ENCODE assay signal across 8 cellular contexts in the genomic region with DNA sequence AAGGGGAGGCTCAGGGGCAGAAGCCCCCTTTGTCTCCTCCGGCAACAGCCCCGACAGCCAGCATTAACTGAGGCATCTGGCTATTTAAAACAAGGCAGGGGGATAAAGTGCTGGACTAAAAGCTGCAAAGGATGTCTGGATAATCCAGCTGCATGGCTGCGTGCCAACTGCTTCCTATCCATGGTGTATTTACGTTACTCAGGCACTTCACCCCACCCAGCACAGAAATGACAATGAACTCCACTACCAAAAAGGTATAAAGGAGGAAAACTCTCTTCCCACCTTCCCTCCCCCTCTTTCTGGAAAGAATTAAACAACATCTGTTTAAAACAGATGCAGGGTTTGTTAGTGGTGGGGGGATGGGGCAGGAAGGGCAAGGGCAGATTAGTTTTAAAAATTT.
A peak's percentile ranks its signal among the peaks of the same experiment; 100 is the strongest.
DNase-seq lines count a peak whose midpoint lies in the region; ATAC-seq and TF ChIP-seq lines count a peak whose summit lies in the region.

No MANE protein-coding gene starts in this region.

- H3K4me3 ChIP-seq in SK-N-SH (ENCODE audit: low read depth in 2 of 2, low read length in 1 of 2) (no peak overlapping the region), vagina (no peak overlapping the region)

- ATAC-seq in Right ventricle myocardium inferior (no peak), left cardiac atrium (peak in 1 of 2 donors; percentile 16), HG03025 (IDR thresholded peaks at IDR 0.05; ENCODE audit: low FRiP score, unreplicated experiment) (no peak), GM21723 (IDR thresholded peaks at IDR 0.05; ENCODE audit: unreplicated experiment) (no peak)

- POLR2A ChIA-PET in SK-N-SH (lab: Yijun Ruan, JAX) = interaction anchor here (0.6 to 1.1 kb wide), 3 partner anchors 18 to 86 kb away, joined by 3 to 4 read pairs (median 4); partner anchors contain the start of gene SPRED2

- 36% methylated on average over 4 of the region's 4 CpGs for WGBS in SK-N-SH (ENCODE audit: low lambda C conversion rate)

- H3K36me3 ChIP-seq in SK-N-SH (replicated peaks in 1 of 2; ENCODE audit: control insufficient read depth in 1 of 2, insufficient read depth in 2 of 2, low read length in 1 of 2) = no peaks in the 10 kb centered on the region
- H3K36me3 ChIP-seq in vagina = no peaks in the 10 kb centered on the region

- TF ChIP-seq EP300 in SK-N-SH (IDR thresholded peaks at IDR 0.05; ENCODE audit: borderline replicate concordance in 1 of 2, low read depth in 1 of 2, low read length in 1 of 2) = peak in 1 of 2 experiments; percentile 91; a peak in 2 of 4 replicates

- peaks cover 86% of the 10 kb centered on the region for H3K79me2 ChIP-seq in SK-N-SH (ENCODE audit: insufficient read depth)

- H4K20me1 ChIP-seq in SK-N-SH (ENCODE audit: insufficient read depth) = peaks cover 88% of the 10 kb centered on the region

- H3K9ac ChIP-seq in SK-N-SH = no peak overlapping the region

- H3K9me2 ChIP-seq in SK-N-SH = no peaks in the 10 kb centered on the region

- no peaks in the 10 kb centered on the region for H3K27me3 ChIP-seq in SK-N-SH (ENCODE audit: insufficient read depth)
- no peaks in the 10 kb centered on the region for H3K27me3 ChIP-seq in vagina

- TF ChIP-seq POLR2A in vagina (IDR thresholded peaks at IDR 0.05) = no peak

- CTCF ChIA-PET in SK-N-SH (lab: Yijun Ruan, JAX) = interaction anchor here (0.7 to 4.9 kb wide), 8 partner anchors 9 to 203 kb away, joined by 3 to 20 read pairs (median 4); partner anchors contain the start of gene SPRED2

- no peaks in the 10 kb centered on the region for H3K9me3 ChIP-seq in SK-N-SH
- H3K9me3 ChIP-seq in vagina = no peaks in the 10 kb centered on the region

- peaks cover 31 to 35% of the 10 kb centered on the region in 2 experiments for H3K4me1 ChIP-seq in SK-N-SH (ENCODE audit: control insufficient read depth in 1 of 2, insufficient read depth in 2 of 2, low read depth in 1 of 2, low read length in 1 of 2)
- H3K4me1 ChIP-seq in vagina = peaks cover 49% of the 10 kb centered on the region

- H3K27ac ChIP-seq in SK-N-SH (ENCODE audit: low read depth in 2 of 2, low read length in 1 of 2) (peak overlapping the region; percentile 22 to 90; a peak in 3 of 4 replicates), vagina (peak overlapping the region; percentile 29)

- H2AFZ ChIP-seq in SK-N-SH (ENCODE audit: low read depth) = no peak overlapping the region

- intact Hi-C loops in Right ventricle myocardium inferior (cut with DNase I) (loop anchor here (5.0 kb wide), 1 partner anchor 38 kb away; no protein-coding TSS in a partner anchor), cardiac septum (cut with DNase I) (loop anchor here (5.0 kb wide), 1 partner anchor 38 kb away; no protein-coding TSS in a partner anchor), left cardiac atrium (cut with DNase I) (no loop called here), vagina (cut with DNase I) (no loop called here)

- TF ChIP-seq RAD21 in SK-N-SH (IDR thresholded peaks at IDR 0.05; ENCODE audit: low read length) = peak; percentile 17; the same call in 1 of the 2 replicates

- DNase-seq in Right ventricle myocardium inferior (ENCODE audit: missing footprints) (peak; percentile 82), cardiac septum (ENCODE audit: low spot score) (no peak), SK-N-SH (peak; percentile 81), left cardiac atrium (peak; percentile 72), vagina (ENCODE audit: extremely low spot score in 2 of 2) (no peak), GM19238 (ENCODE audit: insufficient read length, low spot score) (no peak)

- no peak overlapping the region for H3K4me2 ChIP-seq in SK-N-SH

- TF ChIP-seq CTCF in SK-N-SH (IDR thresholded peaks at IDR 0.05) (no peak), vagina (IDR thresholded peaks at IDR 0.05) (no peak)

- H3F3A ChIP-seq in SK-N-SH (replicated peaks; ENCODE audit: insufficient read depth) = peaks cover 11% of the 10 kb centered on the region

TF ChIP-seq in SK-N-SH, 30 proteins besides CTCF, POLR2A, EP300 and RAD21 (continues in another document):
- no peak for TF ChIP-seq RXRA (IDR thresholded peaks at IDR 0.05; ENCODE audit: borderline replicate concordance, low read depth)
- no peak for TF ChIP-seq MAX (IDR thresholded peaks at IDR 0.05; ENCODE audit: low read depth)
- TF ChIP-seq ELF1 (IDR thresholded peaks at IDR 0.05) = no peak
- TF ChIP-seq FOSL2 (IDR thresholded peaks at IDR 0.05; ENCODE audit: borderline replicate concordance, low read depth) = no peak
- TF ChIP-seq CHD2 (IDR thresholded peaks at IDR 0.05; ENCODE audit: low read length, partially characterized antibody) = peak; percentile 81
- TF ChIP-seq, protein P1, sequence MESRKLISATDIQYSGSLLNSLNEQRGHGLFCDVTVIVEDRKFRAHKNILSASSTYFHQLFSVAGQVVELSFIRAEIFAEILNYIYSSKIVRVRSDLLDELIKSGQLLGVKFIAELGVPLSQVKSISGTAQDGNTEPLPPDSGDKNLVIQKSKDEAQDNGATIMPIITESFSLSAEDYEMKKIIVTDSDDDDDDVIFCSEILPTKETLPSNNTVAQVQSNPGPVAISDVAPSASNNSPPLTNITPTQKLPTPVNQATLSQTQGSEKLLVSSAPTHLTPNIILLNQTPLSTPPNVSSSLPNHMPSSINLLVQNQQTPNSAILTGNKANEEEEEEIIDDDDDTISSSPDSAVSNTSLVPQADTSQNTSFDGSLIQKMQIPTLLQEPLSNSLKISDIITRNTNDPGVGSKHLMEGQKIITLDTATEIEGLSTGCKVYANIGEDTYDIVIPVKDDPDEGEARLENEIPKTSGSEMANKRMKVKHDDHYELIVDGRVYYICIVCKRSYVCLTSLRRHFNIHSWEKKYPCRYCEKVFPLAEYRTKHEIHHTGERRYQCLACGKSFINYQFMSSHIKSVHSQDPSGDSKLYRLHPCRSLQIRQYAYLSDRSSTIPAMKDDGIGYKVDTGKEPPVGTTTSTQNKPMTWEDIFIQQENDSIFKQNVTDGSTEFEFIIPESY (IDR thresholded peaks at IDR 0.05; ENCODE audit: borderline replicate concordance, low read depth) = no peak
- no peak for TF ChIP-seq USF2 (IDR thresholded peaks at IDR 0.05; ENCODE audit: borderline replicate concordance, low read depth, low read length)
- TF ChIP-seq RCOR1 (IDR thresholded peaks at IDR 0.05; ENCODE audit: low read length) = peak; percentile 80
- TF ChIP-seq IRF3 (IDR thresholded peaks at IDR 0.05; ENCODE audit: low read depth, low read length) = no peak
- TF ChIP-seq MEF2A (IDR thresholded peaks at IDR 0.05; ENCODE audit: borderline replicate concordance, low read depth) = no peak
- TF ChIP-seq EZH2phosphoT487 (IDR thresholded peaks at IDR 0.05; ENCODE audit: borderline replicate concordance, low read depth) = no peak
- TF ChIP-seq TEAD4 (IDR thresholded peaks at IDR 0.05; ENCODE audit: borderline replicate concordance, insufficient read depth) = no peak
- no peak for TF ChIP-seq NRF1 (IDR thresholded peaks at IDR 0.05; ENCODE audit: low read depth, low read length)
- no peak for TF ChIP-seq GABPA (IDR thresholded peaks at IDR 0.05; ENCODE audit: low read depth)
- no peak for TF ChIP-seq REST (IDR thresholded peaks at IDR 0.05; ENCODE audit: low read depth, low read length)

Comparison
In these comparisons a context has a peak if more than half of its experiments do, and no peak if none do; other contexts are left out.
1. DNase-seq: peak in Right ventricle myocardium inferior (single experiment), SK-N-SH (single experiment) and left cardiac atrium (single experiment); none in cardiac septum (single experiment), vagina (0 of 2) and GM19238 (single experiment).
2. intact Hi-C loops: an anchor here in Right ventricle myocardium inferior (5.0 kb wide) and cardiac septum (5.0 kb wide); none called in left cardiac atrium and vagina.